ENCODE assay signal across 8 cellular contexts in genomic region chr10:110210663-110211454, GRCh38. TPM values are rescaled to one million over a fixed set of nuclear protein-coding genes. Genes with fewer than 3 reads are reported as not detected.
DNase-seq lines count a peak whose midpoint lies in the region; ATAC-seq and TF ChIP-seq lines count a peak whose summit lies in the region.

No MANE protein-coding gene starts in this region.

- peak overlapping the region; percentile 66 for H3K27ac ChIP-seq in C4-2B

- TF ChIP-seq CTCF in C4-2B (conservative IDR thresholded peaks at IDR 0.05): no peak

- DNase-seq in NCI-H774 (lab: John Stamatoyannopoulos, UW) (peak; percentile 82), dermis blood vessel endothelial cell (peak; percentile 98), left lobe of liver (ENCODE audit: low spot score) (peak; percentile 99)
- peak; percentile 90 for DNase-seq in activated CD4-positive, alpha-beta T cell treated with anti-CD3 and anti-CD28 coated beads, Interleukin-2, amount 50 U/mL, for 4 hours
- peak; percentile 95 for DNase-seq in stimulated activated CD4-positive, alpha-beta T cell treated with anti-CD3 and anti-CD28 coated beads, Interleukin-1b, Interleukin-23, amount 100 ng/mL, for 48 hours

- ATAC-seq in GM19452 (IDR thresholded peaks at IDR 0.05; ENCODE audit: unreplicated experiment): peak; percentile 71
- peak; percentile 73 for ATAC-seq in HG03571 (IDR thresholded peaks at IDR 0.05; ENCODE audit: unreplicated experiment)
- ATAC-seq in left lobe of liver: peak; percentile 80

RNA-seq across cellular contexts. Expression of gene MXI1, which starts 3.5 kb away (rescaled TPM):
- total RNA-seq in dermis blood vessel endothelial cell (9.3 and 9.5 TPM in 2 replicates), left lobe of liver (26.3 TPM)

Comparison
In these comparisons a context has a peak if more than half of its experiments do, and no peak if none do; other contexts are left out.
1. Peak in every context shown above with its lines: DNase-seq, ATAC-seq and H3K27ac ChIP-seq.